Comparison of ENCODE assay signal across 8 cellular contexts in the genomic region with DNA sequence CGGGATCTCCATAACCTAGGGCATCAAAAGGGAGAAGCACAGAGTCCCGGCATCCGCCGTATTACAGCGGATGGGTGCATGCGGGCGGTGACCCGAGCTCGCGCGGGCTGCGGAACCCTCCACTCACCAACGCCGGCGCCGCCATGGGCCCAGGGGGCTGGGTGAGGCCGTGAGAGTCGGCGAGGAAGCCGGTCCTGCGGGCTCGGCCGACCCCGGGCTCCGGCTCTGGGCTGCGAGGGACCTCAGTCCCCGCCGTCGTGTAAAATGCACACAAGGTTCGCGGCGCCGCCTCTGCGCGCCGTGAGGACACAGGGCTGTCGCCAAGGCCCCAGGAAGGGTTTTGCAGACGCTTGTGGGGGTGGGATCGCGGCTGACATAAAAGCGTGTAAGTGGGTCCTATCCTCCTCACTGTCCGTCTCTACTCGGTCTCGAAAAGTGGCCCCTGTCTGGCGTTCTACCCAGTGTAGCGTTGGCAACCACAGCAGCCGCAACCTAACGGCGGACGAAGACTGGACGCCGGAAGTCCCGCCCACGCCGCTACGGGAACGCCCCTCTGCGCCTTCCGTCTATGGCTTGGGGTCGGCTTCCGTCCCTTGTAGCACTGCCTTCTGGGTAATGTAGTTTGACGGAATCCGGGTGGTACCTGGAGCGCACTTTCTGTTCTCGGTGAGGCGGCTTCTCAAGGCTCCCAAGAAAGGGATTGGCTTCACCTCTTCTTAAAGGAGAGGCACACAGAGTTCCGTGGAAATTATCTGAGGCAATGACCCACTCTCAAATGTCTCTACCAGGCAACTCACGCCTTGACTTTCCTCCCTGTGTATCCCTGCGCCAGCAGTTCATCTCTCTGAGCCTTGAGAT. TPM values are rescaled to one million over a fixed set of nuclear protein-coding genes. Genes with fewer than 3 reads are reported as not detected.
DNase-seq lines count a peak whose midpoint lies in the region; ATAC-seq and TF ChIP-seq lines count a peak whose summit lies in the region.

Gene ZNF599 (minus strand): TSS at position 519 of the 858 bp plus-strand sequence. CDS start 374 bp downstream, at position 145.

- H3K4me3 ChIP-seq in GM23248, result peak within 1 kb of the TSS; percentile 79
- H3K4me3 ChIP-seq in Karpas-422 (ENCODE audit: low read length), result peak within 1 kb of the TSS; percentile 73
- H3K4me3 ChIP-seq in testis, result peak within 1 kb of the TSS; percentile 87 to 96

- peak within 1 kb of the TSS; percentile 94 for H3K4me3 Mint-ChIP-seq in glutamatergic neuron (ENCODE audit: unreplicated experiment)

- H3K4me2 ChIP-seq in GM23248 (ENCODE audit: unreplicated experiment) (peak within 1 kb of the TSS; percentile 83), Karpas-422 (ENCODE audit: low read depth, low read length, poor library complexity, severe bottlenecking) (peak within 1 kb of the TSS; percentile 74)

- no peaks in the 10 kb centered on the region for H3K9me3 ChIP-seq in GM23248 (ENCODE audit: low read depth)
- peaks cover 15% of the 10 kb centered on the region; the same call in 1 of the 2 replicates for H3K9me3 ChIP-seq in Karpas-422 (ENCODE audit: low read length)
- no peaks in the 10 kb centered on the region for H3K9me3 ChIP-seq in testis

- H3K4me1 ChIP-seq in GM23248 (ENCODE audit: insufficient read depth) (no peaks in the 10 kb centered on the region), Karpas-422 (ENCODE audit: low read length) (peaks cover 9% of the 10 kb centered on the region), testis (no peaks in the 10 kb centered on the region)

- no peaks in the 10 kb centered on the region for H4K20me1 ChIP-seq in GM23248 (ENCODE audit: insufficient read depth)
- H4K20me1 ChIP-seq in Karpas-422 (ENCODE audit: insufficient read depth, low read depth, low read length), result no peaks in the 10 kb centered on the region

- TF ChIP-seq POLR2A in testis (IDR thresholded peaks at IDR 0.05), result peak; percentile 56

- H3K27ac Mint-ChIP-seq in glutamatergic neuron (ENCODE audit: unreplicated experiment), result peak within 1 kb of the TSS; percentile 69

- peaks cover 10% of the 10 kb centered on the region for H3K9me3 Mint-ChIP-seq in glutamatergic neuron (ENCODE audit: unreplicated experiment)

- peaks cover 10% of the 10 kb centered on the region for H3K36me3 Mint-ChIP-seq in glutamatergic neuron (ENCODE audit: unreplicated experiment)

- H3K9ac ChIP-seq in GM23248 (peak within 1 kb of the TSS; percentile 89), Karpas-422 (ENCODE audit: low read length) (peak within 1 kb of the TSS; percentile 74)

- intact Hi-C loops in testis (cut with DNase I; ENCODE audit: low total_unique reads), result no loop called here

- WGBS in GM23248 (ENCODE audit: low coverage in 1 of 2, low lambda C conversion rate in 2 of 2, missing lambda C conversion rate in 2 of 2), 2 experiments, result 4% methylated on average over 62 to 69 of the region's 69 CpGs
- WGBS in testis, 2 donors, result 3 to 9% methylated on average over 8 to 56 of the region's 69 CpGs

- H3K79me2 ChIP-seq in GM23248 (ENCODE audit: insufficient read depth), result peaks cover 27% of the 10 kb centered on the region
- H3K79me2 ChIP-seq in Karpas-422 (ENCODE audit: low read length), result no peaks in the 10 kb centered on the region

- peak; percentile 97 for ATAC-seq in omental fat pad (ENCODE audit: low FRiP score)

- H3K27me3 Mint-ChIP-seq in glutamatergic neuron (ENCODE audit: unreplicated experiment), result peaks cover 7% of the 10 kb centered on the region

- DNase-seq in EL (peak; percentile 87), GM23248 (peak; percentile 96), Karpas-422 (peak; percentile 95), SK-MEL-5 (ENCODE audit: low read depth, low spot score) (peak; percentile 87), glutamatergic neuron (peak; percentile 92), omental fat pad (ENCODE audit: low spot score) (peak; percentile 60), testis (peak; percentile 95)
- DNase-seq in activated naive CD4-positive, alpha-beta T cell treated with anti-CD3 and anti-CD28 coated beads, Interleukin-2, amount 50 U/mL, for 16 hours, result peak; percentile 90

- H3K27ac ChIP-seq in GM23248, result peak within 1 kb of the TSS; percentile 74
- H3K27ac ChIP-seq in Karpas-422 (ENCODE audit: low read length), result no peak within 1 kb of the TSS
- peak within 1 kb of the TSS; percentile 73 to 81 for H3K27ac ChIP-seq in testis

- in situ Hi-C loops in GM23248 (cut with MboI), result no loop called here
- in situ Hi-C loops in SK-MEL-5 (cut with HindIII; ENCODE audit: low pct_unique_long_range_greater_than_20kb, low sequenced_read_pairs), result no loop called here

- peaks cover 12% of the 10 kb centered on the region for H3K36me3 ChIP-seq in GM23248 (ENCODE audit: low read depth)
- no peaks in the 10 kb centered on the region; the same call in 1 of the 2 replicates for H3K36me3 ChIP-seq in Karpas-422 (ENCODE audit: insufficient read depth, low read length)
- H3K36me3 ChIP-seq in testis (ENCODE audit: low read depth, missing control alignments), result no peaks in the 10 kb centered on the region

- H3F3A ChIP-seq in GM23248 (ENCODE audit: insufficient read depth), result no peaks in the 10 kb centered on the region

- no peaks in the 10 kb centered on the region for H3K9me2 ChIP-seq in GM23248 (ENCODE audit: insufficient read depth)
- no peaks in the 10 kb centered on the region for H3K9me2 ChIP-seq in Karpas-422 (replicated peaks; ENCODE audit: insufficient read depth, low read length)

- H3K27me3 ChIP-seq in GM23248 (replicated peaks; ENCODE audit: insufficient read depth) (no peaks in the 10 kb centered on the region), Karpas-422 (ENCODE audit: low read length) (no peaks in the 10 kb centered on the region), testis (no peaks in the 10 kb centered on the region)

- TF ChIP-seq CTCF in glutamatergic neuron (IDR thresholded peaks at IDR 0.05; ENCODE audit: partially characterized antibody, unreplicated experiment) (no peak), omental fat pad (IDR thresholded peaks at IDR 0.05) (no peak), testis (IDR thresholded peaks at IDR 0.05) (peak in 1 of 3 experiments; percentile 20)

- no peaks in the 10 kb centered on the region for H3K4me1 Mint-ChIP-seq in glutamatergic neuron (ENCODE audit: low read depth, unreplicated experiment)

- H2AFZ ChIP-seq in GM23248 (peak within 1 kb of the TSS; percentile 91), Karpas-422 (ENCODE audit: low read length) (peak within 1 kb of the TSS; percentile 91)

RNA-seq across cellular contexts. Expression of gene ZNF599, which starts in this region (rescaled TPM):
- total RNA-seq in GM23248 (2014; rRNA removed; shearing (Covaris generic)), result 7.6 and 8.1 TPM in 2 replicates
- polyA plus RNA-seq in GM23248 (2016; fragmentation: Nextera tagmentation; extraction: Ambion mirVana) (7.2 and 7.8 TPM in 2 replicates), testis (ENCODE audit: insufficient read depth, low read depth, low replicate concordance) (18.3 TPM)
- total RNA-seq in Karpas-422 (2014; rRNA removed; shearing (Covaris generic); ENCODE audit: low replicate concordance), result 4.1 and 8.3 TPM in 2 replicates
- total RNA-seq in SK-MEL-5 (2014; rRNA removed; shearing (Covaris generic)), result 1.8 and 2.5 TPM in 2 replicates
- polyA plus RNA-seq in SK-MEL-5 (2015; cell fraction: cytosol; rRNA removed), result 3.1 and 4.9 TPM in 2 replicates
- 6.8 and 14.6 TPM in 2 replicates for polyA plus RNA-seq in SK-MEL-5 (2015; cell fraction: nucleus; rRNA removed)
- total RNA-seq in glutamatergic neuron (ENCODE audit: unreplicated experiment) (8.2 TPM), omental fat pad (1 to 10 TPM; 3.5 to 9.9 (median 4.6) TPM), testis (10 to 100 TPM; 26.4 to 27.1 TPM)
